Comparison of ENCODE assay signal across 1 cellular context in genomic region chr15:34106423-34106822, GRCh38.
TF ChIP-seq lines count a peak whose summit lies in the region.

No MANE protein-coding gene starts in this region.

TF ChIP-seq in HepG2, 621 proteins besides CTCF, POLR2A, EP300 and RAD21:
- TF ChIP-seq, protein P1, sequence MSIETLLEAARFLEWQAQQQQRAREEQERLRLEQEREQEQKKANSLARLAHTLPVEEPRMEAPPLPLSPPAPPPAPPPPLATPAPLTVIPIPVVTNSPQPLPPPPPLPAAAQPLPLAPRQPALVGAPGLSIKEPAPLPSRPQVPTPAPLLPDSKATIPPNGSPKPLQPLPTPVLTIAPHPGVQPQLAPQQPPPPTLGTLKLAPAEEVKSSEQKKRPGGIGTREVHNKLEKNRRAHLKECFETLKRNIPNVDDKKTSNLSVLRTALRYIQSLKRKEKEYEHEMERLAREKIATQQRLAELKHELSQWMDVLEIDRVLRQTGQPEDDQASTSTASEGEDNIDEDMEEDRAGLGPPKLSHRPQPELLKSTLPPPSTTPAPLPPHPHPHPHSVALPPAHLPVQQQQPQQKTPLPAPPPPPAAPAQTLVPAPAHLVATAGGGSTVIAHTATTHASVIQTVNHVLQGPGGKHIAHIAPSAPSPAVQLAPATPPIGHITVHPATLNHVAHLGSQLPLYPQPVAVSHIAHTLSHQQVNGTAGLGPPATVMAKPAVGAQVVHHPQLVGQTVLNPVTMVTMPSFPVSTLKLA (IDR thresholded peaks at IDR 0.05) = peak; percentile 86
- TF ChIP-seq POLR2AphosphoS2 (IDR thresholded peaks at IDR 0.05; ENCODE audit: low read depth, low read length) = no peak
